In genomic region chr19:35545001-35545854, GRCh38 we compare ENCODE assay signal across 8 cellular contexts. TPM values are rescaled to one million over a fixed set of nuclear protein-coding genes. Genes with fewer than 3 reads are reported as not detected.
DNase-seq lines count a peak whose midpoint lies in the region; ATAC-seq, FAIRE-seq and TF ChIP-seq lines count a peak whose summit lies in the region.

Gene TMEM147, plus strand, starts transcription at chr19:35545626. Its CDS starts 114 bp downstream, at chr19:35545740.

- WGBS in A549 (ENCODE audit: missing lambda C conversion rate) = 1% methylated on average over 85 of the region's 85 CpGs

- H3K4me1 ChIP-seq in A549 = peaks cover 14% of the 10 kb centered on the region

- DNase-seq in A549 (ENCODE audit: low read depth in 1 of 2, low spot score in 1 of 2) (peak; percentile 95 to 100), NCI-H2227 treated with DMSO at 0.1 percent for 48 hours (lab: John Stamatoyannopoulos, UW) (peak; percentile 99), caudate nucleus (lab: John Stamatoyannopoulos, UW) (peak in 60 of 61 donors; percentile 32 to 92 (median 83)), islet precursor cell (peak; percentile 93)
- peak; percentile 55 to 68 (median 64) for DNase-seq in activated CD4-positive, CD25-positive, alpha-beta regulatory T cell (lab: John Stamatoyannopoulos, UW)
- DNase-seq in stimulated activated CD4-positive, alpha-beta T cell treated with anti-CD3 and anti-CD28 coated beads, Interleukin-12 subunit alpha, Interleukin-12 subunit beta, amount 100 ng/mL, for 4 hours = peak; percentile 85

- H3K9me3 ChIP-seq in A549 = no peaks in the 10 kb centered on the region

- TF ChIP-seq POLR2A in A549 (IDR thresholded peaks at IDR 0.05; ENCODE audit: low read length) = peak; percentile 95

- CTCF ChIA-PET in A549 (lab: Yijun Ruan, JAX) = interaction anchor here (0.8 to 2.6 kb wide), 5 partner anchors 11 to 37 kb away, joined by 3 to 24 read pairs (median 6); no protein-coding TSS in a partner anchor

- POLR2A ChIA-PET in A549 (lab: Yijun Ruan, JAX) = interaction anchor here (0.6 kb wide), 1 partner anchor 103 kb away, joined by 3 read pairs; the partner anchor contains the start of gene COX6B1

- TF ChIP-seq CTCF in A549 (IDR thresholded peaks at IDR 0.05) = no peak

- peak within 1 kb of the TSS; percentile 85 for H3K4me2 ChIP-seq in A549

- no peak for TF ChIP-seq EP300 in A549 (IDR thresholded peaks at IDR 0.05)

- TF ChIP-seq RAD21 in A549 (conservative IDR thresholded peaks at IDR 0.05 in 1 of 2, IDR thresholded peaks at IDR 0.05 in 1 of 2) = no peak

- ATAC-seq in A549 = peak; percentile 88 to 95
- ATAC-seq in GM18861 (IDR thresholded peaks at IDR 0.05; ENCODE audit: unreplicated experiment) = peak; percentile 63
- peak; percentile 68 for ATAC-seq in HG03135 (IDR thresholded peaks at IDR 0.05; ENCODE audit: unreplicated experiment)

- H3K4me3 ChIP-seq in A549 = peak within 1 kb of the TSS; percentile 86

- no peak for FAIRE-seq in A549 (lab: Jason Lieb, UNC)

- H3K27ac ChIP-seq in A549 = peak within 1 kb of the TSS; percentile 88 to 93
- peak within 1 kb of the TSS; percentile 32 for H3K27ac ChIP-seq in caudate nucleus (ENCODE audit: low read depth, low read length)

TF ChIP-seq in A549, 52 proteins besides CTCF, POLR2A, EP300 and RAD21 (continues in another document):
- TF ChIP-seq BHLHE40 (IDR thresholded peaks at IDR 0.05; ENCODE audit: low read depth, low read length) (no peak), MYC (IDR thresholded peaks at IDR 0.05; ENCODE audit: borderline replicate concordance, low read length) (peak; percentile 88), CEBPB (IDR thresholded peaks at IDR 0.05) (0 out of 4 replicates have a peak, but pooled peaks of 1 of the 2 experiments have one; percentile 11), TP53 (CRISPR knock-in tag; IDR thresholded peaks at IDR 0.05) (no peak), ZFP36 (IDR thresholded peaks at IDR 0.05; ENCODE audit: borderline replicate concordance, partially characterized antibody) (no peak), FOXS1 (CRISPR knock-in tag; IDR thresholded peaks at IDR 0.05) (no peak), HOXB5 (CRISPR knock-in tag; IDR thresholded peaks at IDR 0.05) (0 out of 2 replicates have a peak, but pooled peaks have one; percentile 46), BCL3 (IDR thresholded peaks at IDR 0.05) (peak; percentile 97), MAFK (IDR thresholded peaks at IDR 0.05; ENCODE audit: partially characterized antibody) (no peak), NFE2L2 (conservative IDR thresholded peaks at IDR 0.05; ENCODE audit: low read length) (no peak), NPAS2 (CRISPR knock-in tag; IDR thresholded peaks at IDR 0.05; ENCODE audit: borderline replicate concordance) (no peak), EHF (CRISPR knock-in tag; IDR thresholded peaks at IDR 0.05) (no peak), CHD4 (IDR thresholded peaks at IDR 0.05; ENCODE audit: borderline replicate concordance) (no peak), RCOR1 (IDR thresholded peaks at IDR 0.05; ENCODE audit: low read depth, low read length) (no peak), ZNF302 (CRISPR knock-in tag; IDR thresholded peaks at IDR 0.05) (no peak), REST (IDR thresholded peaks at IDR 0.05) (peak; percentile 33; the same call in 1 of the 2 replicates), ATOH8 (CRISPR knock-in tag; IDR thresholded peaks at IDR 0.05; ENCODE audit: low read depth) (no peak), TFCP2L1 (CRISPR knock-in tag; IDR thresholded peaks at IDR 0.05) (0 out of 2 replicates have a peak, but pooled peaks have one; percentile 52), KDM5A (IDR thresholded peaks at IDR 0.05) (peak; percentile 60), MAX (IDR thresholded peaks at IDR 0.05) (peak; percentile 96), RARB (CRISPR knock-in tag; IDR thresholded peaks at IDR 0.05) (no peak), HMGXB4 (CRISPR knock-in tag; IDR thresholded peaks at IDR 0.05; ENCODE audit: borderline replicate concordance) (no peak; the same call in 1 of the 2 replicates), CHD2 (IDR thresholded peaks at IDR 0.05; ENCODE audit: low read length, partially characterized antibody) (no peak), ELK1 (IDR thresholded peaks at IDR 0.05; ENCODE audit: low read depth, low read length) (0 out of 2 replicates have a peak, but pooled peaks have one; percentile 17)

RNA-seq across cellular contexts. Expression of gene TMEM147, which starts in this region (rescaled TPM):
- polyA plus RNA-seq in A549 (2011; rRNA removed) (335 and 446 TPM in 2 replicates), A549 (2017; fragmentation: RNase III; extraction: RNeasy Plus Mini Kit Qiagen cat#74134 plus additional on column Dnase treatment) (257 to 282 TPM (median 257 TPM) in 3 replicates)
- polyA plus RNA-seq in A549 (2012; cell fraction: cytosol; rRNA removed) = 741 and 749 TPM in 2 replicates
- polyA plus RNA-seq in A549 (2012; cell fraction: nucleus; rRNA removed) = 488 and 490 TPM in 2 replicates
- polyA minus RNA-seq in A549 (2011; rRNA and poly(A)+ RNA removed) = 346 and 499 TPM in 2 replicates

Comparison
In these comparisons a context has a peak if more than half of its experiments do, and no peak if none do; other contexts are left out.
1. Peak in every context shown above with its lines: DNase-seq, ATAC-seq, H3K4me3 ChIP-seq and H3K27ac ChIP-seq.